ENCODE assay signal across 16 cellular contexts in the genomic region with DNA sequence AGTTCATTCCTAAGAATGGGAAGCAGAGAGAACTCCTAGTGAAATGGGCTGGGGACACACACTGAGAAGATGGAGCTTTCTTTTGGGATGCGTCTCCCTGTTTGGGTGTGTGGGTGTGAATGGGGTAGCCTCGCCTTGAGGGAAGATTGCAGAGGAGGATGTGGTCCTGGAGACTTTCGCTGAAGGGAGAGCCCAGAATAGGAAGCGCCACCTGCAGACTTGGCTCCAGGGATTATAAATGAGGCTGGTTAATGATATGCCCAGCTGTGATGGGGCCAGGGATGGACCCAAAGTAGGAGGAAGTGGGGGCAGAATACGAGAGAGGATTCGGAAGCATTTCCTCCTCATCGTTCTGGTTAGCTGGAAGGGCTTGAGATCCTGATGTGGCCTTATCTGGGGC. TPM values are rescaled to one million over a fixed set of nuclear protein-coding genes. Genes with fewer than 3 reads are reported as not detected.
DNase-seq lines count a peak whose midpoint lies in the region; ATAC-seq and TF ChIP-seq lines count a peak whose summit lies in the region.
"Had no signal": no experiment of that assay in that cellular context is flagged by ENCODE, and none has a peak within 500 bp of the region (broad histone marks: within the 10 kb centered on the region; RNA-seq: fewer than 3 reads in every experiment).

No MANE protein-coding gene starts in this region.

- intact Hi-C loops in spleen (cut with DNase I; ENCODE audit: low total_unique reads) (loop anchor here (5.0 kb wide), 1 partner anchor 38 kb away; no protein-coding TSS in a partner anchor), right lobe of liver (cut with DNase I) (loop anchor here (5.0 to 10.0 kb wide), 3 partner anchors 33 to 95 kb away; no protein-coding TSS in a partner anchor)

- TF ChIP-seq CTCF in foreskin keratinocyte (conservative IDR thresholded peaks at IDR 0.05) (peak; percentile 8), spleen (IDR thresholded peaks at IDR 0.05 in 8 of 11, conservative IDR thresholded peaks at IDR 0.05 in 3 of 11) (no peak), right lobe of liver (IDR thresholded peaks at IDR 0.05) (no peak)

- H3K79me2 ChIP-seq in Karpas-422 (ENCODE audit: low read length): peaks cover 61% of the 10 kb centered on the region

- peaks cover 71% of the 10 kb centered on the region for H3K36me3 Mint-ChIP-seq in activated T-cell treated with anti-CD3 and anti-CD28 coated beads, Interleukin-2, amount 50 U/mL, for 24 hours (ENCODE audit: low read depth)

- ATAC-seq in foreskin keratinocyte: no peak
- no peak for ATAC-seq in right lobe of liver
- ATAC-seq: heart right ventricle, Right ventricle myocardium inferior had no signal

- H3K9me2 ChIP-seq in Karpas-422 (replicated peaks; ENCODE audit: insufficient read depth, low read length): no peaks in the 10 kb centered on the region

- H3K4me2 ChIP-seq in Karpas-422 (ENCODE audit: low read depth, low read length, poor library complexity, severe bottlenecking): peak overlapping the region; percentile 13

- TF ChIP-seq POLR2A in spleen (IDR thresholded peaks at IDR 0.05) (no peak), right lobe of liver (IDR thresholded peaks at IDR 0.05) (no peak)

- H2AFZ ChIP-seq in Karpas-422 (ENCODE audit: low read length): no peak overlapping the region
- H2AFZ ChIP-seq: GM23248 had no signal

- WGBS in spleen, 5 donors: 62 to 79% (median 72%) methylated on average over 7 of the region's 7 CpGs
- WGBS in right lobe of liver (ENCODE audit: insufficient coverage, low coverage, low lambda C conversion rate, missing lambda C conversion rate): 70% methylated on average over 7 of the region's 7 CpGs

- peaks cover 13% of the 10 kb centered on the region; the same call in 1 of the 2 replicates for H4K20me1 ChIP-seq in Karpas-422 (ENCODE audit: insufficient read depth, low read depth, low read length)

- H3K4me1 Mint-ChIP-seq in activated T-cell treated with anti-CD3 and anti-CD28 coated beads, Interleukin-2, amount 50 U/mL, for 24 hours (ENCODE audit: low read depth): peaks cover 30% of the 10 kb centered on the region

- H3K27ac Mint-ChIP-seq in activated T-cell treated with anti-CD3 and anti-CD28 coated beads, Interleukin-2, amount 50 U/mL, for 24 hours: peak overlapping the region; percentile 71

- DNase-seq in activated T-cell treated with anti-CD3 and anti-CD28 coated beads, Interleukin-2, amount 50 U/mL, for 24 hours: no peak
- DNase-seq in activated T-cell treated with anti-CD3 and anti-CD28 coated beads, Interleukin-2, amount 50 U/mL, for 1 hour: no peak
- no peak for DNase-seq in Karpas-422
- DNase-seq in foreskin keratinocyte: no peak
- DNase-seq in spleen: peak; percentile 34
- DNase-seq in NCI-H774 (lab: John Stamatoyannopoulos, UW): no peak
- DNase-seq in right lobe of liver: no peak
- no peak for DNase-seq in NOMO-1 treated with dmso at 0.1 percent for 144 hours (lab: John Stamatoyannopoulos, UW; ENCODE audit: unreplicated experiment)
- DNase-seq: activated gamma-delta T cell treated with Interleukin-2 at 50 U/mL for 16 hours, anterior cingulate cortex, GM23248, heart right ventricle, mesendoderm, NCI-H1436 had no signal

- H3K27me3 ChIP-seq in Karpas-422 (ENCODE audit: low read length) (no peaks in the 10 kb centered on the region), foreskin keratinocyte (no peaks in the 10 kb centered on the region), spleen (replicated peaks in 1 of 7) (no peaks in the 10 kb centered on the region), right lobe of liver (no peaks in the 10 kb centered on the region)
- H3K27me3 ChIP-seq: heart right ventricle, tibial nerve had no signal

- H3K27me3 Mint-ChIP-seq in activated T-cell treated with anti-CD3 and anti-CD28 coated beads, Interleukin-2, amount 50 U/mL, for 24 hours: no peaks in the 10 kb centered on the region

- H3K9me3 ChIP-seq in Karpas-422 (ENCODE audit: low read length) (no peaks in the 10 kb centered on the region), spleen (no peaks in the 10 kb centered on the region), right lobe of liver (no peaks in the 10 kb centered on the region)
- H3K9me3 ChIP-seq: heart right ventricle, tibial nerve had no signal

- no peak overlapping the region for H3K4me3 Mint-ChIP-seq in activated T-cell treated with anti-CD3 and anti-CD28 coated beads, Interleukin-2, amount 50 U/mL, for 24 hours

- H3K4me3 ChIP-seq in Karpas-422 (ENCODE audit: low read length) (no peak overlapping the region), spleen (no peak overlapping the region), right lobe of liver (no peak overlapping the region)
- H3K4me3 ChIP-seq: GM23248, heart right ventricle, tibial nerve had no signal

- H3K27ac ChIP-seq in Karpas-422 (ENCODE audit: low read length) (peak overlapping the region; percentile 55), foreskin keratinocyte (peak overlapping the region; percentile 29), spleen (peak overlapping the region in 5 of 8 donors; percentile 95 to 99 (median 97)), right lobe of liver (no peak overlapping the region)
- H3K27ac ChIP-seq: GM23248, tibial nerve had no signal

- peak overlapping the region; percentile 22; the same call in 1 of the 2 replicates for H3K9ac ChIP-seq in Karpas-422 (ENCODE audit: low read length)
- H3K9ac ChIP-seq: GM23248 had no signal

- no peaks in the 10 kb centered on the region for H3K9me3 Mint-ChIP-seq in activated T-cell treated with anti-CD3 and anti-CD28 coated beads, Interleukin-2, amount 50 U/mL, for 24 hours

- peaks cover 13% of the 10 kb centered on the region for H3K36me3 ChIP-seq in Karpas-422 (ENCODE audit: insufficient read depth, low read length)
- peaks cover 0 to 62% (median 37%) of the 10 kb centered on the region in 6 donors for H3K36me3 ChIP-seq in spleen
- H3K36me3 ChIP-seq in right lobe of liver: no peaks in the 10 kb centered on the region
- H3K36me3 ChIP-seq: tibial nerve had no signal

- peaks cover 81% of the 10 kb centered on the region for H3K4me1 ChIP-seq in Karpas-422 (ENCODE audit: low read length)
- peaks cover 39% of the 10 kb centered on the region for H3K4me1 ChIP-seq in foreskin keratinocyte
- H3K4me1 ChIP-seq in spleen: peaks cover 39 to 91% (median 67%) of the 10 kb centered on the region in 6 donors
- H3K4me1 ChIP-seq in right lobe of liver: peaks cover 0 to 8% (median 0%) of the 10 kb centered on the region in 4 donors

RNA-seq across cellular contexts. Expression of a gene that starts 13.7 kb away (rescaled TPM):
- total RNA-seq in Karpas-422 (2014; rRNA removed; shearing (Covaris generic); ENCODE audit: low replicate concordance): 21.7 and 54.2 TPM in 2 replicates
- total RNA-seq in foreskin keratinocyte (11.6 and 12.7 TPM in 2 replicates), spleen (10 to 100 TPM; 28.1 to 79.8 (median 41.3) TPM), right lobe of liver (1 to 10 TPM in 5 of 6 experiments, under 1 TPM in 1; 0.81 to 5.4 (median 1.6) TPM)
- polyA plus RNA-seq in foreskin keratinocyte (8.1 and 10.7 TPM in 2 replicates), spleen (10 to 100 TPM; 13.5 to 28.2 (median 21.7) TPM)

Comparison
In these comparisons a context has a peak if more than half of its experiments do, and no peak if none do; other contexts are left out.
1. H3K27ac ChIP-seq: peak in Karpas-422 (single experiment), foreskin keratinocyte (single experiment) and spleen (5 of 8); none in right lobe of liver (0 of 3).